Comparison of ENCODE assay signal across 8 cellular contexts in the genomic region with DNA sequence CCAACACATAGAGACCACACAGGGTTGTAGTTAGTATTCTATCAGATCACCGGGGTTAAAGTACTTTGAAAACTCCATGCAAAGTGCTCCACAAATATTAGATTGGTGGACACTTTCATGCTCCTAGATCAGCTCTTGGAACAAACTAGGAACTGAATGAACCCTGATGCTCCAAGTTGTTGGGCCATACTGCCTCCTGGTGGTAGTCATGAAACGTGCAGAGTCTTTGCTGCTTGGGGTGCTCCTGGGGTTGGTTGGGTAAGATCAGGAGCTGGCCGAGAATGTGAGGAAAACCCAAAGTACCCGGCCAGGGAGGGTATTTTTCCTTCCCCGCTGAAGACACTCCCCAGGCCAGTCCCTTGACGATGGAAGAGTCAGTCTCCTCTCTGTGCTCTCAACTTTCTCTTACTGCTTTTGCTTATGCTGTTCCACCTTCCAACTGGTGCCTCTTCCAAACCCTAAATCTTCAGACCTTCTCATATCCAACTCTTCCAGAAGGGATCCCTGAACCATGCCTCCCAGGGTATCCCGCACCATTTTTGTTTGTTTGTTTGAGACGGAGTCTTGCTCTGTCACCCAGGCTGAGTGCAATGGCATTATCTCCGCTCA. TPM values are rescaled to one million over a fixed set of nuclear protein-coding genes. Genes with fewer than 3 reads are reported as not detected.
A peak's percentile ranks its signal among the peaks of the same experiment; 100 is the strongest.
DNase-seq lines count a peak whose midpoint lies in the region; ATAC-seq and TF ChIP-seq lines count a peak whose summit lies in the region.

No MANE protein-coding gene starts in this region.

- no peak overlapping the region for H3K4me3 Mint-ChIP-seq in activated CD4-positive, alpha-beta T cell treated with anti-CD3 and anti-CD28 coated beads for 36 hours

- peaks cover 2% of the 10 kb centered on the region for H3K27me3 Mint-ChIP-seq in activated CD4-positive, alpha-beta T cell treated with anti-CD3 and anti-CD28 coated beads for 36 hours

- CTCF ChIA-PET in activated CD4-positive, alpha-beta T cell treated with anti-CD3 and anti-CD28 coated beads for 36 hours (lab: Charles Lee), result interaction anchor here (0.6 to 3.7 kb wide), 47 partner anchors 10 to 1528 kb away, joined by 3 to 21 read pairs (median 4); a partner anchor contains a TSS

- peak; percentile 81 for ATAC-seq in activated CD4-positive, alpha-beta T cell treated with anti-CD3 and anti-CD28 coated beads for 36 hours
- ATAC-seq in left lobe of liver (peak; percentile 98), HG03432 (IDR thresholded peaks at IDR 0.05; ENCODE audit: unreplicated experiment) (no peak)

- no peak overlapping the region for H3K27ac Mint-ChIP-seq in activated CD4-positive, alpha-beta T cell treated with anti-CD3 and anti-CD28 coated beads for 36 hours

- peak; percentile 77 for DNase-seq in A172 (ENCODE audit: low spot score)
- DNase-seq in NCI-H2227 treated with DMSO at 0.1 percent for 48 hours (lab: John Stamatoyannopoulos, UW), result peak; percentile 21
- peak; percentile 80 for DNase-seq in activated CD4-positive, alpha-beta T cell treated with anti-CD3 and anti-CD28 coated beads for 36 hours
- peak; percentile 91 for DNase-seq in choroid plexus epithelial cell (ENCODE audit: low read depth)
- peak; percentile 76 for DNase-seq in left lobe of liver (ENCODE audit: low spot score)
- DNase-seq in stimulated activated CD4-positive, alpha-beta T cell treated with anti-CD3 and anti-CD28 coated beads, Interleukin-4, amount 100 ng/mL, for 48 hours (ENCODE audit: low read depth in 2 of 2), result peak; percentile 38 to 48

- POLR2A ChIA-PET in activated CD4-positive, alpha-beta T cell treated with anti-CD3 and anti-CD28 coated beads for 36 hours (lab: Charles Lee), result no interaction called here

- H3K4me3 ChIP-seq in choroid plexus epithelial cell (ENCODE audit: low read depth, low read length), result no peak overlapping the region

- TF ChIP-seq CTCF in GM12874 (IDR thresholded peaks at IDR 0.05; ENCODE audit: insufficient read depth, low read depth, low read length) (peak; percentile 89), choroid plexus epithelial cell (conservative IDR thresholded peaks at IDR 0.05; ENCODE audit: low read depth, low read length) (peak; percentile 96)

- intact Hi-C loops in activated CD4-positive, alpha-beta T cell treated with anti-CD3 and anti-CD28 coated beads for 36 hours (cut with DNase I, micrococcal nuclease), result loop anchor here (1.0 to 5.0 kb wide), 7 partner anchors 52 to 410 kb away; a partner anchor contains a TSS

- peaks cover 12% of the 10 kb centered on the region for H3K4me1 Mint-ChIP-seq in activated CD4-positive, alpha-beta T cell treated with anti-CD3 and anti-CD28 coated beads for 36 hours

- H3K36me3 Mint-ChIP-seq in activated CD4-positive, alpha-beta T cell treated with anti-CD3 and anti-CD28 coated beads for 36 hours (ENCODE audit: low read depth), result no peaks in the 10 kb centered on the region

- H3K9me3 Mint-ChIP-seq in activated CD4-positive, alpha-beta T cell treated with anti-CD3 and anti-CD28 coated beads for 36 hours (ENCODE audit: low read depth), result no peaks in the 10 kb centered on the region

RNA-seq across cellular contexts. Expression of a gene that starts 0.9 kb away (rescaled TPM):
- 0.05 and 0.17 TPM in 2 replicates for total RNA-seq in A172 (2014; rRNA removed; shearing (Covaris generic))
- total RNA-seq in activated CD4-positive, alpha-beta T cell treated with anti-CD3 and anti-CD28 coated beads for 36 hours, result not detected
- total RNA-seq in left lobe of liver, result not detected

RNA-seq across cellular contexts. Expression of a gene that starts 32.2 kb away (rescaled TPM):
- not detected in 2 replicates for total RNA-seq in A172 (2014; rRNA removed; shearing (Covaris generic))
- total RNA-seq in activated CD4-positive, alpha-beta T cell treated with anti-CD3 and anti-CD28 coated beads for 36 hours, result under 1 TPM; 0.32 to 0.35 TPM
- total RNA-seq in left lobe of liver, result not detected

RNA-seq across cellular contexts. Expression of a gene that starts 51.7 kb away (rescaled TPM):
- total RNA-seq in A172 (2014; rRNA removed; shearing (Covaris generic)), result 96.1 and 135 TPM in 2 replicates
- 10 to 100 TPM; 46.4 to 46.5 TPM for total RNA-seq in activated CD4-positive, alpha-beta T cell treated with anti-CD3 and anti-CD28 coated beads for 36 hours
- 21.3 TPM for total RNA-seq in left lobe of liver

Comparison
In these comparisons a context has a peak if more than half of its experiments do, and no peak if none do; other contexts are left out.
1. DNase-seq: peak in every context shown above with its lines; median percentile 91 in choroid plexus epithelial cell; 80 in activated CD4-positive, alpha-beta T cell treated with anti-CD3 and anti-CD28 coated beads for 36 hours; 77 in A172; 76 in left lobe of liver; 43 in stimulated activated CD4-positive, alpha-beta T cell treated with anti-CD3 and anti-CD28 coated beads, Interleukin-4, amount 100 ng/mL, for 48 hours; 21 in NCI-H2227 treated with DMSO at 0.1 percent for 48 hours.